ENCODE assay signal across 11 cellular contexts in genomic region chr6:113457751-113458150, GRCh38.
"Had no signal": no experiment of that assay in that cellular context is flagged by ENCODE, and none has a peak within 500 bp of the region (broad histone marks: within the 10 kb centered on the region; RNA-seq: fewer than 3 reads in every experiment).

No MANE protein-coding gene starts in this region.

- H3K27me3 ChIP-seq: body of pancreas, uterus had no signal

- H3K9me3 ChIP-seq: body of pancreas, thoracic aorta, uterus had no signal

- H3K4me1 ChIP-seq: parathyroid adenoma, uterus had no signal

- H3K9ac ChIP-seq: parathyroid adenoma had no signal

- H3K4me3 ChIP-seq: body of pancreas, thoracic aorta, uterus had no signal

- H3K27ac ChIP-seq: body of pancreas, parathyroid adenoma, thoracic aorta had no signal

- ATAC-seq: stimulated activated naive CD8-positive, alpha-beta T cell treated with anti-CD3 and anti-CD28 coated beads, Interleukin-15, amount 100 ng/mL, for 72 hours had no signal

- H3K79me2 ChIP-seq: parathyroid adenoma had no signal

- H2AFZ ChIP-seq: parathyroid adenoma had no signal

- DNase-seq: activated CD4-positive, alpha-beta T cell treated with anti-CD3 and anti-CD28 coated beads, Interleukin-2, amount 50 U/mL, for 4 hours; activated naive CD4-positive, alpha-beta T cell treated with anti-CD3 and anti-CD28 coated beads, Interleukin-2, amount 50 U/mL, for 16 hours; activated T-cell treated with anti-CD3 and anti-CD28 coated beads, Interleukin-2, amount 50 U/mL, for 1 hour; endodermal cell; stimulated activated CD4-positive, alpha-beta T cell treated with anti-CD3 and anti-CD28 coated beads, Interleukin-4, amount 100 ng/mL, for 4 hours; stimulated activated naive CD8-positive, alpha-beta T cell treated with anti-CD3 and anti-CD28 coated beads, Interleukin-15, amount 100 ng/mL, for 72 hours; T-helper 2 cell had no signal

- H3K36me3 ChIP-seq: thoracic aorta, uterus had no signal
